22 cellular contexts compared by ENCODE assay signal in genomic region chr12:81377771-81378170, GRCh38.
A peak's percentile ranks its signal among the peaks of the same experiment; 100 is the strongest.
DNase-seq lines count a peak whose midpoint lies in the region; ATAC-seq and TF ChIP-seq lines count a peak whose summit lies in the region.
"Had no signal": no experiment of that assay in that cellular context is flagged by ENCODE, and none has a peak within 500 bp of the region (broad histone marks: within the 10 kb centered on the region; RNA-seq: fewer than 3 reads in every experiment).

No MANE protein-coding gene starts in this region.

- no peak for ATAC-seq in effector memory CD8-positive, alpha-beta T cell (replicated peaks)
- ATAC-seq in GM21576 (IDR thresholded peaks at IDR 0.05; ENCODE audit: unreplicated experiment), result no peak
- ATAC-seq: A549, GM12878, GM23338, HCT116 had no signal

- no peak for TF ChIP-seq CTCF in Calu3 (IDR thresholded peaks at IDR 0.05; ENCODE audit: unreplicated experiment)
- TF ChIP-seq CTCF in VCaP (conservative IDR thresholded peaks at IDR 0.05), result no peak

- H3K4me3 Mint-ChIP-seq in Calu3 (ENCODE audit: low read depth, unreplicated experiment), result no peak overlapping the region
- H3K4me3 Mint-ChIP-seq in activated CD4-positive, alpha-beta memory T cell treated with anti-CD3 and anti-CD28 coated beads for 36 hours, result no peak overlapping the region
- H3K4me3 Mint-ChIP-seq in effector memory CD8-positive, alpha-beta T cell, result no peak overlapping the region
- H3K4me3 Mint-ChIP-seq: CD14-positive monocyte; CD4-positive, alpha-beta T cell; CD8-positive, alpha-beta memory T cell; GM23338; H9 had no signal

- no TSS peak for BruUV-seq in Calu3 (replicated peaks; lab: Mats Ljungman, UMichigan)

- DNase-seq in Calu3 (no peak), NCI-H82 (lab: John Stamatoyannopoulos, UW) (peak; percentile 79)
- no peak for DNase-seq in activated CD4-positive, alpha-beta memory T cell treated with anti-CD3 and anti-CD28 coated beads for 36 hours
- no peak for DNase-seq in effector memory CD8-positive, alpha-beta T cell
- DNase-seq: 8988T; ACHN; AML-193; BE2C; CD4-positive, alpha-beta T cell; CD8-positive, alpha-beta memory T cell; DMS79; EL; GDM1; H9 had no signal

- no peaks in the 10 kb centered on the region for H3K27me3 Mint-ChIP-seq in Calu3 (ENCODE audit: unreplicated experiment)
- no peaks in the 10 kb centered on the region for H3K27me3 Mint-ChIP-seq in activated CD4-positive, alpha-beta memory T cell treated with anti-CD3 and anti-CD28 coated beads for 36 hours
- H3K27me3 Mint-ChIP-seq in effector memory CD8-positive, alpha-beta T cell, result no peaks in the 10 kb centered on the region
- H3K27me3 Mint-ChIP-seq: CD4-positive, alpha-beta T cell; CD8-positive, alpha-beta memory T cell had no signal

- peak overlapping the region; percentile 77; the same call in 1 of the 2 replicates for H3K27ac ChIP-seq in VCaP
- H3K27ac ChIP-seq: A549; BLaER1 treated with 17β-estradiol and CSF1 and Interleukin-3, amounts not matched to agents 10 nM and 100 nM had no signal

- H3K36me3 Mint-ChIP-seq in Calu3 (ENCODE audit: insufficient read depth, unreplicated experiment), result no peaks in the 10 kb centered on the region
- H3K36me3 Mint-ChIP-seq in activated CD4-positive, alpha-beta memory T cell treated with anti-CD3 and anti-CD28 coated beads for 36 hours, result no peaks in the 10 kb centered on the region
- no peaks in the 10 kb centered on the region for H3K36me3 Mint-ChIP-seq in effector memory CD8-positive, alpha-beta T cell (ENCODE audit: insufficient read depth)
- H3K36me3 Mint-ChIP-seq: CD14-positive monocyte; CD8-positive, alpha-beta memory T cell had no signal

- POLR2A ChIA-PET in activated CD4-positive, alpha-beta memory T cell treated with anti-CD3 and anti-CD28 coated beads for 36 hours (lab: Charles Lee), result no interaction called here

- peak overlapping the region; percentile 9 for H3K27ac Mint-ChIP-seq in Calu3 (ENCODE audit: unreplicated experiment)
- H3K27ac Mint-ChIP-seq in activated CD4-positive, alpha-beta memory T cell treated with anti-CD3 and anti-CD28 coated beads for 36 hours, result no peak overlapping the region
- no peak overlapping the region for H3K27ac Mint-ChIP-seq in effector memory CD8-positive, alpha-beta T cell
- H3K27ac Mint-ChIP-seq: CD14-positive monocyte; CD4-positive, alpha-beta T cell; CD8-positive, alpha-beta memory T cell; GM23338 had no signal

- peaks cover 8% of the 10 kb centered on the region for H3K4me1 Mint-ChIP-seq in Calu3 (ENCODE audit: low read depth, unreplicated experiment)
- no peaks in the 10 kb centered on the region for H3K4me1 Mint-ChIP-seq in activated CD4-positive, alpha-beta memory T cell treated with anti-CD3 and anti-CD28 coated beads for 36 hours (ENCODE audit: low read depth)
- H3K4me1 Mint-ChIP-seq in effector memory CD8-positive, alpha-beta T cell (ENCODE audit: low read depth in 2 of 2), result no peaks in the 10 kb centered on the region
- H3K4me1 Mint-ChIP-seq: CD14-positive monocyte; CD8-positive, alpha-beta memory T cell; GM23338; H9 had no signal

- intact Hi-C loops in Calu3 (cut with micrococcal nuclease; ENCODE audit: unreplicated experiment), result no loop called here
- intact Hi-C loops in activated CD4-positive, alpha-beta memory T cell treated with anti-CD3 and anti-CD28 coated beads for 36 hours (cut with micrococcal nuclease), result no loop called here

- CTCF ChIA-PET in Calu3 (lab: Charles Lee), result interaction anchor here (0.6 to 0.7 kb wide), 2 partner anchors 110 to 1177 kb away, joined by 4 to 7 read pairs; no protein-coding TSS in a partner anchor
- CTCF ChIA-PET in activated CD4-positive, alpha-beta memory T cell treated with anti-CD3 and anti-CD28 coated beads for 36 hours (lab: Charles Lee), result no interaction called here

- H3K9me3 Mint-ChIP-seq in Calu3 (ENCODE audit: low read depth, unreplicated experiment), result no peaks in the 10 kb centered on the region
- H3K9me3 Mint-ChIP-seq in activated CD4-positive, alpha-beta memory T cell treated with anti-CD3 and anti-CD28 coated beads for 36 hours, result no peaks in the 10 kb centered on the region
- peaks cover 0 to 5% of the 10 kb centered on the region in 2 donors for H3K9me3 Mint-ChIP-seq in effector memory CD8-positive, alpha-beta T cell
- H3K9me3 Mint-ChIP-seq: CD14-positive monocyte; CD4-positive, alpha-beta T cell; GM23338; H9 had no signal
